Comparison of ENCODE assay signal across 11 cellular contexts in genomic region chr21:38993561-38993960, GRCh38.
A peak's percentile ranks its signal among the peaks of the same experiment; 100 is the strongest.
DNase-seq lines count a peak whose midpoint lies in the region; ATAC-seq and TF ChIP-seq lines count a peak whose summit lies in the region.
"Had no signal": no experiment of that assay in that cellular context is flagged by ENCODE, and none has a peak within 500 bp of the region (broad histone marks: within the 10 kb centered on the region; RNA-seq: fewer than 3 reads in every experiment).

No MANE protein-coding gene starts in this region.

- peaks cover 8% of the 10 kb centered on the region for H3K27me3 Mint-ChIP-seq in osteocyte (ENCODE audit: unreplicated experiment)

- no peak for TF ChIP-seq POLR2A in Peyer's patch (IDR thresholded peaks at IDR 0.05)

- no peaks in the 10 kb centered on the region for H3K27me3 ChIP-seq in Peyer's patch
- no peaks in the 10 kb centered on the region for H3K27me3 ChIP-seq in fibroblast of lung (ENCODE audit: control insufficient read depth, insufficient read depth, low read length)

- H3K9me3 ChIP-seq in Peyer's patch (no peaks in the 10 kb centered on the region), fibroblast of lung (ENCODE audit: control insufficient read depth, insufficient read depth, low read depth, low read length) (no peaks in the 10 kb centered on the region)

- no peaks in the 10 kb centered on the region for H3K9me3 Mint-ChIP-seq in osteocyte (ENCODE audit: unreplicated experiment)

- no peak overlapping the region for H3K4me3 Mint-ChIP-seq in osteocyte (ENCODE audit: unreplicated experiment)
- H3K4me3 Mint-ChIP-seq: naive B cell had no signal

- TF ChIP-seq CTCF in Peyer's patch (IDR thresholded peaks at IDR 0.05), result no peak
- TF ChIP-seq CTCF in fibroblast of lung (conservative IDR thresholded peaks at IDR 0.05 in 1 of 2, IDR thresholded peaks at IDR 0.05 in 1 of 2; ENCODE audit: low read depth in 1 of 2, low read length in 2 of 2), result no peak
- no peak for TF ChIP-seq CTCF in osteocyte (IDR thresholded peaks at IDR 0.05)

- H3K4me3 ChIP-seq in Peyer's patch, result no peak overlapping the region
- no peak overlapping the region for H3K4me3 ChIP-seq in fibroblast of lung (replicated peaks in 1 of 4; ENCODE audit: control extremely low read depth in 1 of 4, insufficient read depth in 1 of 4, low read depth in 3 of 4, low read length in 4 of 4)

- H3K4me1 ChIP-seq in Peyer's patch (peaks cover 0 to 40% (median 0%) of the 10 kb centered on the region in 4 donors), fibroblast of lung (ENCODE audit: control insufficient read depth, extremely low read depth, insufficient read depth, low read length) (peaks cover 30% of the 10 kb centered on the region)

- H2AFZ ChIP-seq in fibroblast of lung (ENCODE audit: low read length), result no peak overlapping the region

- H3K36me3 Mint-ChIP-seq in osteocyte (ENCODE audit: unreplicated experiment), result no peaks in the 10 kb centered on the region
- H3K36me3 Mint-ChIP-seq: naive B cell had no signal

- no peaks in the 10 kb centered on the region for H4K20me1 ChIP-seq in fibroblast of lung (ENCODE audit: control insufficient read depth, extremely low read depth, insufficient read depth, low read length)

- H3K27ac Mint-ChIP-seq in osteocyte (ENCODE audit: unreplicated experiment), result peak overlapping the region; percentile 78

- H3K36me3 ChIP-seq in Peyer's patch (no peaks in the 10 kb centered on the region), fibroblast of lung (ENCODE audit: control insufficient read depth, insufficient read depth, low read length) (no peaks in the 10 kb centered on the region)

- H3K79me2 ChIP-seq in fibroblast of lung (ENCODE audit: control insufficient read depth, insufficient read depth, low read length), result no peaks in the 10 kb centered on the region

- H3K27ac ChIP-seq in Peyer's patch (peak overlapping the region in 3 of 4 donors; percentile 26 to 65 (median 53)), fibroblast of lung (ENCODE audit: insufficient read depth, low read length) (peak overlapping the region; percentile 22)

- ATAC-seq in GM18909 (IDR thresholded peaks at IDR 0.05; ENCODE audit: poor library complexity, unreplicated experiment) (no peak), HG03442 (IDR thresholded peaks at IDR 0.05; ENCODE audit: unreplicated experiment) (no peak)

- no peak overlapping the region for H3K9ac ChIP-seq in fibroblast of lung (ENCODE audit: insufficient read depth, low read length)

- peaks cover 64% of the 10 kb centered on the region for H3K4me1 Mint-ChIP-seq in osteocyte (ENCODE audit: unreplicated experiment)

- H3K4me2 ChIP-seq in fibroblast of lung (ENCODE audit: extremely low read depth, insufficient read depth, low read length), result peak overlapping the region; percentile 46

- DNase-seq in AG08395 (ENCODE audit: low spot score) (peak; percentile 90), Peyer's patch (peak in 2 of 3 donors; percentile 37 to 70), fibroblast of lung (ENCODE audit: low read depth in 2 of 2) (peak; percentile 89 to 92), osteocyte (ENCODE audit: extremely low spot score, unreplicated experiment) (no peak), hypothalamus (lab: John Stamatoyannopoulos, UW) (no peak), NCI-H1417 treated with DMSO at 0.1 percent for 48 hours (lab: John Stamatoyannopoulos, UW) (no peak)
- DNase-seq: activated naive CD4-positive, alpha-beta T cell treated with Interleukin-2 at 50 U/mL for 16 hours; GF-D8; naive B cell had no signal

Comparison
In these comparisons a context has a peak if more than half of its experiments do, and no peak if none do; other contexts are left out.
1. DNase-seq: peak in AG08395 (single experiment), Peyer's patch (2 of 3) and fibroblast of lung (2 of 2); none in osteocyte (single experiment), hypothalamus (0 of 51) and NCI-H1417 treated with DMSO at 0.1 percent for 48 hours (single experiment).